ENCODE assay signal across 15 cellular contexts in genomic region chr3:133979553-133979952, GRCh38. TPM values are rescaled to one million over a fixed set of nuclear protein-coding genes. Genes with fewer than 3 reads are reported as not detected.
"Had no signal": no experiment of that assay in that cellular context is flagged by ENCODE, and none has a peak within 500 bp of the region (broad histone marks: within the 10 kb centered on the region; RNA-seq: fewer than 3 reads in every experiment).

No MANE protein-coding gene starts in this region.

- H3K36me3 ChIP-seq: brain microvascular endothelial cell, gastrocnemius medialis, neutrophil, upper lobe of right lung had no signal

- H3K4me3 Mint-ChIP-seq: activated B cell treated with CpG ODN at 0.5 μM for 24 hours; activated CD4-positive, alpha-beta T cell treated with anti-CD3 and anti-CD28 coated beads, Interleukin-2, amount 10 ng/mL, durations not matched to agents 24 days and 14 days; naive thymus-derived CD4-positive, alpha-beta T cell; T-helper 1 cell treated with Interleukin-12 subunit alpha and Interleukin-12 subunit beta and Interleukin-4 antibody, amounts not matched to agents 30 μg/mL and 1 μg/mL, for 36 hours had no signal

- H3K4me3 ChIP-seq: gastrocnemius medialis, lung, upper lobe of right lung had no signal

- H3K27me3 ChIP-seq: brain microvascular endothelial cell, gastrocnemius medialis, neutrophil, upper lobe of right lung had no signal

- H3K36me3 Mint-ChIP-seq: activated naive CD4-positive, alpha-beta T cell treated with anti-CD3 and anti-CD28 coated beads, Interleukin-2, amount 50 U/mL, for 72 hours; naive thymus-derived CD4-positive, alpha-beta T cell had no signal

- H3K9me3 Mint-ChIP-seq: activated B cell treated with CpG ODN at 0.5 μM for 24 hours; activated CD4-positive, alpha-beta T cell treated with anti-CD3 and anti-CD28 coated beads, Interleukin-2, amount 10 ng/mL, durations not matched to agents 24 days and 14 days; activated naive CD4-positive, alpha-beta T cell treated with anti-CD3 and anti-CD28 coated beads, Interleukin-2, amount 50 U/mL, for 72 hours; T-helper 1 cell treated with Interleukin-12 subunit alpha and Interleukin-12 subunit beta and Interleukin-4 antibody, amounts not matched to agents 30 μg/mL and 1 μg/mL, for 36 hours had no signal

- ATAC-seq: gastrocnemius medialis; naive thymus-derived CD4-positive, alpha-beta T cell; upper lobe of right lung had no signal

- H3K27ac ChIP-seq: brain microvascular endothelial cell, gastrocnemius medialis, neutrophil, upper lobe of right lung had no signal

- H3K4me1 Mint-ChIP-seq: activated B cell treated with CpG ODN at 0.5 μM for 24 hours; activated CD4-positive, alpha-beta T cell treated with anti-CD3 and anti-CD28 coated beads, Interleukin-2, amount 10 ng/mL, durations not matched to agents 24 days and 14 days; naive thymus-derived CD4-positive, alpha-beta T cell had no signal

- H3K27ac Mint-ChIP-seq: activated B cell treated with CpG ODN at 0.5 μM for 24 hours; activated CD4-positive, alpha-beta T cell treated with anti-CD3 and anti-CD28 coated beads, Interleukin-2, amount 10 ng/mL, durations not matched to agents 24 days and 14 days; activated naive CD4-positive, alpha-beta T cell treated with anti-CD3 and anti-CD28 coated beads, Interleukin-2, amount 50 U/mL, for 72 hours; naive thymus-derived CD4-positive, alpha-beta T cell; T-helper 1 cell treated with Interleukin-12 subunit alpha and Interleukin-12 subunit beta and Interleukin-4 antibody, amounts not matched to agents 30 μg/mL and 1 μg/mL, for 36 hours had no signal

- H3K9me3 ChIP-seq: gastrocnemius medialis, neutrophil, upper lobe of right lung had no signal

- DNase-seq: activated B cell treated with CpG ODN at 0.5 μM for 24 hours; activated CD4-positive, alpha-beta T cell treated with anti-CD3 and anti-CD28 coated beads, Interleukin-2, amount 10 ng/mL, durations not matched to agents 24 days and 14 days; activated effector memory CD4-positive, alpha-beta T cell treated with Interleukin-2 at 50 U/mL for 16 hours; brain microvascular endothelial cell; gastrocnemius medialis; kidney; naive thymus-derived CD4-positive, alpha-beta T cell; stimulated activated CD4-positive, alpha-beta T cell treated with anti-CD3 and anti-CD28 coated beads, Interleukin-2, amount 100 ng/mL, for 24 hours; stimulated activated naive CD4-positive, alpha-beta T cell treated with Interleukin-2 at 50 U/mL for 16 hours; upper lobe of right lung had no signal

RNA-seq across cellular contexts. Expression of gene SLCO2A1, which starts 50.2 kb away (rescaled TPM):
- total RNA-seq: activated B cell treated with CpG ODN at 0.5 μM for 24 hours; activated CD4-positive, alpha-beta T cell treated with anti-CD3 and anti-CD28 coated beads, Interleukin-2, amount 10 ng/mL, durations not matched to agents 24 days and 14 days; activated naive CD4-positive, alpha-beta T cell treated with anti-CD3 and anti-CD28 coated beads, Interleukin-2, amount 50 U/mL, for 72 hours; mononuclear cell; naive thymus-derived CD4-positive, alpha-beta T cell had no signal
- polyA plus RNA-seq: naive thymus-derived CD4-positive, alpha-beta T cell had no signal
